ENCODE assay signal across 8 cellular contexts in the genomic region with DNA sequence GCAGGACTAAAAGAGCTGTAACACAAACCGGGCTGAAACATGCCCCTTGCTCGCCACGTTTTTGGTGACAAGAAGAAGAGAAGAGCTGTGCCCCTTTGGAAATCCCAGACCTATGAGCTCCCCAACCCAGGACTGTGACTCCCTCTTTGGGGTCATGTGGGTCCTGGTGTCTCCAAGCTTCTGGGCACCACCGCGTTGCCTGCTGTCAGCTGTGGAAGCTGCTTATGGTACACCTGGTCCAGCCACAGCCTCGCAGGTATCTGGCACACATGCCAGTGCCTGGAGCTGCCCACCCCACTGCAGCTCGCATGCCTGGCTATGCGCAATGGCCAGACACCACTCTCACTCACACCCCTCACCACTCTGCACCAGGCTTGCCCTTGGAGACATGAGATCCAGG.
"Had no signal": no experiment of that assay in that cellular context is flagged by ENCODE, and none has a peak within 500 bp of the region (broad histone marks: within the 10 kb centered on the region; RNA-seq: fewer than 3 reads in every experiment).

No MANE protein-coding gene starts in this region.

- H3K4me1 Mint-ChIP-seq: GM23338, H9, IgD-negative memory B cell had no signal

- H3K4me3 Mint-ChIP-seq: GM23338, H9, IgD-negative memory B cell had no signal

- H3K4me3 ChIP-seq: GM23338 had no signal

- H3K4me2 ChIP-seq: GM23338 had no signal

- DNase-seq: H9, HCEC 1CT had no signal

- ATAC-seq: GM23338, HepG2 had no signal

- H3K27ac ChIP-seq: HL-60 had no signal

- FAIRE-seq: H1, H54, HepG2 had no signal

- H3K36me3 Mint-ChIP-seq: IgD-negative memory B cell had no signal

- H3K27ac Mint-ChIP-seq: GM23338, H9, IgD-negative memory B cell had no signal

- H2AFZ ChIP-seq: GM23338 had no signal
